Comparison of ENCODE assay signal across 8 cellular contexts in genomic region chr1:32180186-32181060, GRCh38. TPM values are rescaled to one million over a fixed set of nuclear protein-coding genes. Genes with fewer than 3 reads are reported as not detected.
DNase-seq lines count a peak whose midpoint lies in the region; ATAC-seq, FAIRE-seq and TF ChIP-seq lines count a peak whose summit lies in the region.

No MANE protein-coding gene starts in this region.

- no peak for TF ChIP-seq EP300 in HepG2 (IDR thresholded peaks at IDR 0.05; ENCODE audit: low read depth in 2 of 2, low read length in 2 of 2)
- no peak for TF ChIP-seq EP300 in HepG2 (CRISPR knock-in tag; IDR thresholded peaks at IDR 0.05; ENCODE audit: borderline replicate concordance)

- no peaks in the 10 kb centered on the region for H3K9me3 ChIP-seq in HepG2 (ENCODE audit: low read length)

- H3K9ac ChIP-seq in HepG2 (ENCODE audit: insufficient read depth, low read depth, low read length) = peak overlapping the region; percentile 84

- in situ Hi-C loops in HepG2 (cut with HindIII; ENCODE audit: extremely low pct_ligation_motif_present, low pct_unique_long_range_greater_than_20kb) = no loop called here

- peaks cover 60% of the 10 kb centered on the region for H3K36me3 Mint-ChIP-seq in dendritic cell treated with granulocyte-macrophage colony-stimulating factor and Interleukin-4, amounts not matched to agents 40 ng/mL and 50 ng/mL, for 4 days (ENCODE audit: low read depth)
- peaks cover 35 to 43% of the 10 kb centered on the region in 2 donors for H3K36me3 Mint-ChIP-seq in stimulated activated naive B cell treated with anti-CD40 and anti-IgM and Interleukin-4, amounts not matched to agents 10 μg/mL and 1 μg/mL and 100 μg/mL, for 72 hours

- H3K79me2 ChIP-seq in HepG2 (ENCODE audit: insufficient read depth, low read length) = peaks cover 40% of the 10 kb centered on the region

- H4K20me1 ChIP-seq in HepG2 (ENCODE audit: insufficient read depth, low read length) = peaks cover 2% of the 10 kb centered on the region; the same call in 1 of the 2 replicates

- H3K27ac ChIP-seq in HepG2 (ENCODE audit: extremely low read length, insufficient read depth, low read length) = peak overlapping the region; percentile 87

- DNase-seq in EL (peak; percentile 64), HK-2 (ENCODE audit: unreplicated experiment) (peak; percentile 61), UCSD-AML1 (lab: John Stamatoyannopoulos, UW; ENCODE audit: unreplicated experiment) (peak; percentile 50), HepG2 (ENCODE audit: low spot score) (peak; percentile 18), NCI-H187 (lab: John Stamatoyannopoulos, UW) (no peak)
- DNase-seq in stimulated activated naive B cell treated with anti-CD40 and anti-IgM and Interleukin-4, amounts not matched to agents 10 μg/mL and 1 μg/mL and 100 μg/mL, for 72 hours = peak; percentile 26

- peaks cover 67% of the 10 kb centered on the region for H3K4me1 ChIP-seq in HepG2 (ENCODE audit: insufficient read depth, low read length)

- H3K4me1 Mint-ChIP-seq in dendritic cell treated with granulocyte-macrophage colony-stimulating factor and Interleukin-4, amounts not matched to agents 40 ng/mL and 50 ng/mL, for 4 days (ENCODE audit: low read depth) = peaks cover 52% of the 10 kb centered on the region
- peaks cover 32 to 54% of the 10 kb centered on the region in 2 donors for H3K4me1 Mint-ChIP-seq in stimulated activated naive B cell treated with anti-CD40 and anti-IgM and Interleukin-4, amounts not matched to agents 10 μg/mL and 1 μg/mL and 100 μg/mL, for 72 hours

- H3K27me3 Mint-ChIP-seq in dendritic cell treated with granulocyte-macrophage colony-stimulating factor and Interleukin-4, amounts not matched to agents 40 ng/mL and 50 ng/mL, for 4 days = no peaks in the 10 kb centered on the region
- H3K27me3 Mint-ChIP-seq in stimulated activated naive B cell treated with anti-CD40 and anti-IgM and Interleukin-4, amounts not matched to agents 10 μg/mL and 1 μg/mL and 100 μg/mL, for 72 hours = no peaks in the 10 kb centered on the region

- no peak; a peak in 1 of 4 replicates for TF ChIP-seq POLR2A in HepG2 (IDR thresholded peaks at IDR 0.05; ENCODE audit: insufficient read depth in 1 of 2, low read depth in 2 of 2, low read length in 2 of 2)

- CTCF ChIA-PET in HepG2 (lab: Yijun Ruan, JAX; ENCODE audit: low intra/inter-chr PET ratio, low total read pairs) = no interaction called here

- ATAC-seq in HepG2 (peak; percentile 43), HG03442 (IDR thresholded peaks at IDR 0.05; ENCODE audit: unreplicated experiment) (no peak)
- ATAC-seq in stimulated activated naive B cell treated with anti-CD40 and anti-IgM and Interleukin-4, amounts not matched to agents 10 μg/mL and 1 μg/mL and 100 μg/mL, for 72 hours (replicated peaks) = peak; percentile 32 to 38

- intact Hi-C loops in dendritic cell treated with granulocyte-macrophage colony-stimulating factor and Interleukin-4, amounts not matched to agents 40 ng/mL and 50 ng/mL, for 4 days (cut with micrococcal nuclease) = loop anchor here (2.0 kb wide), 1 partner anchor 20 kb away; the partner anchor contains the start of gene CCDC28B
- intact Hi-C loops in HepG2 (cut with micrococcal nuclease; ENCODE audit: unreplicated experiment) = no loop called here

- no peak overlapping the region for H2AFZ ChIP-seq in HepG2 (ENCODE audit: low read length)

- WGBS in HepG2 (ENCODE audit: low lambda C conversion rate) = 6% methylated on average over 35 of the region's 36 CpGs

- H3K36me3 ChIP-seq in HepG2 (replicated peaks in 1 of 2; ENCODE audit: control insufficient read depth in 1 of 2, insufficient read depth in 2 of 2, low read length in 2 of 2) = peaks cover 8 to 26% of the 10 kb centered on the region in 2 experiments; a peak in 4 of 5 replicates

- no peak for FAIRE-seq in HepG2 (lab: Jason Lieb, UNC)

- no peaks in the 10 kb centered on the region for H3K27me3 ChIP-seq in HepG2 (ENCODE audit: control insufficient read depth in 1 of 2, insufficient read depth in 2 of 2, low read length in 2 of 2)

- no peak for TF ChIP-seq RAD21 in HepG2 (CRISPR knock-in tag; IDR thresholded peaks at IDR 0.05)

- POLR2A ChIA-PET in HepG2 (lab: Yijun Ruan, JAX) = interaction anchor here (1.2 to 2.7 kb wide), 13 partner anchors 18 to 214 kb away, joined by 3 to 38 read pairs (median 8); partner anchors contain the start of genes BSDC1, CCDC28B, EIF3I and HDAC1

- H3K4me3 Mint-ChIP-seq in dendritic cell treated with granulocyte-macrophage colony-stimulating factor and Interleukin-4, amounts not matched to agents 40 ng/mL and 50 ng/mL, for 4 days = peak overlapping the region; percentile 90
- peak overlapping the region; percentile 89 to 98 for H3K4me3 Mint-ChIP-seq in stimulated activated naive B cell treated with anti-CD40 and anti-IgM and Interleukin-4, amounts not matched to agents 10 μg/mL and 1 μg/mL and 100 μg/mL, for 72 hours

- no peaks in the 10 kb centered on the region for H3K9me3 Mint-ChIP-seq in dendritic cell treated with granulocyte-macrophage colony-stimulating factor and Interleukin-4, amounts not matched to agents 40 ng/mL and 50 ng/mL, for 4 days
- no peaks in the 10 kb centered on the region for H3K9me3 Mint-ChIP-seq in stimulated activated naive B cell treated with anti-CD40 and anti-IgM and Interleukin-4, amounts not matched to agents 10 μg/mL and 1 μg/mL and 100 μg/mL, for 72 hours

- BruUV-seq in HepG2 (replicated peaks; lab: Mats Ljungman, UMichigan) = no TSS peak

- H3K27ac Mint-ChIP-seq in dendritic cell treated with granulocyte-macrophage colony-stimulating factor and Interleukin-4, amounts not matched to agents 40 ng/mL and 50 ng/mL, for 4 days = peak overlapping the region; percentile 99
- H3K27ac Mint-ChIP-seq in stimulated activated naive B cell treated with anti-CD40 and anti-IgM and Interleukin-4, amounts not matched to agents 10 μg/mL and 1 μg/mL and 100 μg/mL, for 72 hours = peak overlapping the region; percentile 96

- no peak for TF ChIP-seq CTCF in HepG2 (CRISPR knock-in tag; IDR thresholded peaks at IDR 0.05)

- H3K4me3 ChIP-seq in HepG2 (replicated peaks in 1 of 3; ENCODE audit: insufficient read depth in 1 of 3, low read depth in 2 of 3, low read length in 3 of 3) = peak overlapping the region; percentile 58 to 76 (median 61)

- peak overlapping the region; percentile 80 for H3K4me2 ChIP-seq in HepG2 (ENCODE audit: low read depth, low read length)

RNA-seq across cellular contexts. Expression of gene TXLNA, which starts 0.9 kb away (rescaled TPM):
- total RNA-seq in HepG2 (2016; rRNA removed; fragmentation: Illumina TruSeq; extraction: Trizol) = 67.8 and 70.7 TPM in 2 replicates
- 4.6 and 5.6 TPM in 2 replicates for total RNA-seq in HepG2 (2016; cell fraction: cytosol; rRNA removed; fragmentation: Illumina TruSeq; extraction: Trizol; ENCODE audit: low read depth)
- total RNA-seq in HepG2 (2016; cell fraction: insoluble cytoplasmic fraction; rRNA removed; fragmentation: Illumina TruSeq; extraction: Trizol) = 62.2 and 69.2 TPM in 2 replicates
- total RNA-seq in HepG2 (2016; cell fraction: membrane; rRNA removed; fragmentation: Illumina TruSeq; extraction: Trizol) = 18.3 and 20.1 TPM in 2 replicates
- total RNA-seq in HepG2 (2016; cell fraction: nucleus; rRNA removed; fragmentation: Illumina TruSeq; extraction: Trizol) = 43.1 and 47.6 TPM in 2 replicates
- 29.6 and 35.3 TPM in 2 replicates for polyA plus RNA-seq in HepG2 (2011; rRNA removed)
- polyA plus RNA-seq in HepG2 (2011; cell fraction: cytosol; rRNA removed) = 24.4 and 26.4 TPM in 2 replicates
- 61.7 and 67.4 TPM in 2 replicates for polyA plus RNA-seq in HepG2 (2011; cell fraction: nucleus; rRNA removed)
- polyA plus RNA-seq in HepG2 (2012) = 17.6 and 25.1 TPM in 2 replicates
- 1.8 and 2.5 TPM in 2 replicates for polyA plus RNA-seq in HepG2 (2016; cell fraction: cytosol; fragmentation: Illumina TruSeq; extraction: Trizol; ENCODE audit: low read depth)
- polyA plus RNA-seq in HepG2 (2016; cell fraction: insoluble cytoplasmic fraction; fragmentation: Illumina TruSeq; extraction: Trizol; ENCODE audit: low read depth) = 31.0 and 40.7 TPM in 2 replicates
- 6.7 and 7.2 TPM in 2 replicates for polyA plus RNA-seq in HepG2 (2016; cell fraction: membrane; fragmentation: Illumina TruSeq; extraction: Trizol; ENCODE audit: low read depth)
- 57.5 and 57.8 TPM in 2 replicates for polyA plus RNA-seq in HepG2 (2016; cell fraction: nucleus; fragmentation: Illumina TruSeq; extraction: Trizol; ENCODE audit: insufficient read depth, low read depth)
- polyA minus RNA-seq in HepG2 (2011; rRNA and poly(A)+ RNA removed; ENCODE audit: low replicate concordance) = 48.5 and 59.2 TPM in 2 replicates
- 21.2 and 22.2 TPM in 2 replicates for polyA minus RNA-seq in HepG2 (2011; cell fraction: cytosol; rRNA and poly(A)+ RNA removed)
- polyA minus RNA-seq in HepG2 (2011; cell fraction: nucleus; rRNA and poly(A)+ RNA removed) = 18.9 and 23.6 TPM in 2 replicates

RNA-seq across cellular contexts. Expression of gene CCDC28B, which starts 20.0 kb away (rescaled TPM):
- total RNA-seq in HepG2 (2016; rRNA removed; fragmentation: Illumina TruSeq; extraction: Trizol) = 2.8 and 3.5 TPM in 2 replicates
- 0.53 and 1.1 TPM in 2 replicates for total RNA-seq in HepG2 (2016; cell fraction: cytosol; rRNA removed; fragmentation: Illumina TruSeq; extraction: Trizol; ENCODE audit: low read depth)
- total RNA-seq in HepG2 (2016; cell fraction: insoluble cytoplasmic fraction; rRNA removed; fragmentation: Illumina TruSeq; extraction: Trizol) = 3.1 and 3.8 TPM in 2 replicates
- 1.3 and 1.9 TPM in 2 replicates for total RNA-seq in HepG2 (2016; cell fraction: membrane; rRNA removed; fragmentation: Illumina TruSeq; extraction: Trizol)
- 0.75 and 0.81 TPM in 2 replicates for total RNA-seq in HepG2 (2016; cell fraction: nucleus; rRNA removed; fragmentation: Illumina TruSeq; extraction: Trizol)
- polyA plus RNA-seq in HepG2 (2011; rRNA removed) = 2.6 TPM in 2 replicates
- polyA plus RNA-seq in HepG2 (2011; cell fraction: cytosol; rRNA removed) = 1.9 and 2.6 TPM in 2 replicates
- polyA plus RNA-seq in HepG2 (2011; cell fraction: nucleus; rRNA removed) = 4.6 and 5.6 TPM in 2 replicates
- 3.4 and 4.3 TPM in 2 replicates for polyA plus RNA-seq in HepG2 (2012)
- polyA plus RNA-seq in HepG2 (2016; cell fraction: cytosol; fragmentation: Illumina TruSeq; extraction: Trizol; ENCODE audit: low read depth) = 0.87 and 1.5 TPM in 2 replicates
- polyA plus RNA-seq in HepG2 (2016; cell fraction: insoluble cytoplasmic fraction; fragmentation: Illumina TruSeq; extraction: Trizol; ENCODE audit: low read depth) = 1.5 and 1.7 TPM in 2 replicates
- 0.65 and 0.95 TPM in 2 replicates for polyA plus RNA-seq in HepG2 (2016; cell fraction: membrane; fragmentation: Illumina TruSeq; extraction: Trizol; ENCODE audit: low read depth)
- polyA plus RNA-seq in HepG2 (2016; cell fraction: nucleus; fragmentation: Illumina TruSeq; extraction: Trizol; ENCODE audit: insufficient read depth, low read depth) = 1.8 and 2.3 TPM in 2 replicates
- polyA minus RNA-seq in HepG2 (2011; rRNA and poly(A)+ RNA removed; ENCODE audit: low replicate concordance) = 0.26 and 2.1 TPM in 2 replicates
- polyA minus RNA-seq in HepG2 (2011; cell fraction: cytosol; rRNA and poly(A)+ RNA removed) = 0.89 and 1.9 TPM in 2 replicates
- 0.75 and 1.0 TPM in 2 replicates for polyA minus RNA-seq in HepG2 (2011; cell fraction: nucleus; rRNA and poly(A)+ RNA removed)

RNA-seq across cellular contexts. Expression of gene IQCC, which starts 25.0 kb away (rescaled TPM):
- 2.3 and 3.0 TPM in 2 replicates for total RNA-seq in HepG2 (2016; rRNA removed; fragmentation: Illumina TruSeq; extraction: Trizol)
- 0.62 and 0.71 TPM in 2 replicates for total RNA-seq in HepG2 (2016; cell fraction: cytosol; rRNA removed; fragmentation: Illumina TruSeq; extraction: Trizol; ENCODE audit: low read depth)
- 3.2 TPM in 2 replicates for total RNA-seq in HepG2 (2016; cell fraction: insoluble cytoplasmic fraction; rRNA removed; fragmentation: Illumina TruSeq; extraction: Trizol)
- 1.4 and 1.7 TPM in 2 replicates for total RNA-seq in HepG2 (2016; cell fraction: membrane; rRNA removed; fragmentation: Illumina TruSeq; extraction: Trizol)
- 2.2 and 3.1 TPM in 2 replicates for total RNA-seq in HepG2 (2016; cell fraction: nucleus; rRNA removed; fragmentation: Illumina TruSeq; extraction: Trizol)
- 1.5 and 1.7 TPM in 2 replicates for polyA plus RNA-seq in HepG2 (2011; rRNA removed)
- polyA plus RNA-seq in HepG2 (2011; cell fraction: cytosol; rRNA removed) = 1.4 and 1.5 TPM in 2 replicates
- 1.5 and 2.0 TPM in 2 replicates for polyA plus RNA-seq in HepG2 (2011; cell fraction: nucleus; rRNA removed)
- 0.89 and 1.6 TPM in 2 replicates for polyA plus RNA-seq in HepG2 (2012)
- 0.54 and 0.60 TPM in 2 replicates for polyA plus RNA-seq in HepG2 (2016; cell fraction: cytosol; fragmentation: Illumina TruSeq; extraction: Trizol; ENCODE audit: low read depth)
- 3.2 TPM in 2 replicates for polyA plus RNA-seq in HepG2 (2016; cell fraction: insoluble cytoplasmic fraction; fragmentation: Illumina TruSeq; extraction: Trizol; ENCODE audit: low read depth)
- 0.99 and 1.1 TPM in 2 replicates for polyA plus RNA-seq in HepG2 (2016; cell fraction: membrane; fragmentation: Illumina TruSeq; extraction: Trizol; ENCODE audit: low read depth)
- 5.3 and 6.6 TPM in 2 replicates for polyA plus RNA-seq in HepG2 (2016; cell fraction: nucleus; fragmentation: Illumina TruSeq; extraction: Trizol; ENCODE audit: insufficient read depth, low read depth)
- 1.5 and 5.0 TPM in 2 replicates for polyA minus RNA-seq in HepG2 (2011; rRNA and poly(A)+ RNA removed; ENCODE audit: low replicate concordance)
- 0.53 and 0.69 TPM in 2 replicates for polyA minus RNA-seq in HepG2 (2011; cell fraction: cytosol; rRNA and poly(A)+ RNA removed)
- 1.7 and 1.9 TPM in 2 replicates for polyA minus RNA-seq in HepG2 (2011; cell fraction: nucleus; rRNA and poly(A)+ RNA removed)

RNA-seq across cellular contexts. Expression of gene DCDC2B, which starts 28.5 kb away (rescaled TPM):
- not detected in 2 replicates for total RNA-seq in HepG2 (2016; rRNA removed; fragmentation: Illumina TruSeq; extraction: Trizol)
- total RNA-seq in HepG2 (2016; cell fraction: cytosol; rRNA removed; fragmentation: Illumina TruSeq; extraction: Trizol; ENCODE audit: low read depth) = not detected in 2 replicates
- total RNA-seq in HepG2 (2016; cell fraction: insoluble cytoplasmic fraction; rRNA removed; fragmentation: Illumina TruSeq; extraction: Trizol) = not detected in 2 replicates
- total RNA-seq in HepG2 (2016; cell fraction: membrane; rRNA removed; fragmentation: Illumina TruSeq; extraction: Trizol) = not detected in 2 replicates
- total RNA-seq in HepG2 (2016; cell fraction: nucleus; rRNA removed; fragmentation: Illumina TruSeq; extraction: Trizol) = not detected in 2 replicates
- not detected in 2 replicates for polyA plus RNA-seq in HepG2 (2011; rRNA removed)
- not detected in 2 replicates for polyA plus RNA-seq in HepG2 (2011; cell fraction: cytosol; rRNA removed)
- polyA plus RNA-seq in HepG2 (2011; cell fraction: nucleus; rRNA removed) = not detected in 2 replicates
- polyA plus RNA-seq in HepG2 (2012) = 0.09 and 0.12 TPM in 2 replicates
- not detected in 2 replicates for polyA plus RNA-seq in HepG2 (2016; cell fraction: cytosol; fragmentation: Illumina TruSeq; extraction: Trizol; ENCODE audit: low read depth)
- not detected in 2 replicates for polyA plus RNA-seq in HepG2 (2016; cell fraction: insoluble cytoplasmic fraction; fragmentation: Illumina TruSeq; extraction: Trizol; ENCODE audit: low read depth)
- not detected in 2 replicates for polyA plus RNA-seq in HepG2 (2016; cell fraction: membrane; fragmentation: Illumina TruSeq; extraction: Trizol; ENCODE audit: low read depth)
- not detected in 2 replicates for polyA plus RNA-seq in HepG2 (2016; cell fraction: nucleus; fragmentation: Illumina TruSeq; extraction: Trizol; ENCODE audit: insufficient read depth, low read depth)
- 0.12 TPM in 1 of 2 replicates, not detected in the other for polyA minus RNA-seq in HepG2 (2011; rRNA and poly(A)+ RNA removed; ENCODE audit: low replicate concordance)
- polyA minus RNA-seq in HepG2 (2011; cell fraction: cytosol; rRNA and poly(A)+ RNA removed) = not detected in 2 replicates
- not detected in 2 replicates for polyA minus RNA-seq in HepG2 (2011; cell fraction: nucleus; rRNA and poly(A)+ RNA removed)

RNA-seq across cellular contexts. Expression of gene TMEM234, which starts 41.7 kb away (rescaled TPM):
- 4.2 and 9.0 TPM in 2 replicates for total RNA-seq in HepG2 (2016; rRNA removed; fragmentation: Illumina TruSeq; extraction: Trizol)
- 5.8 and 6.9 TPM in 2 replicates for total RNA-seq in HepG2 (2016; cell fraction: cytosol; rRNA removed; fragmentation: Illumina TruSeq; extraction: Trizol; ENCODE audit: low read depth)
- total RNA-seq in HepG2 (2016; cell fraction: insoluble cytoplasmic fraction; rRNA removed; fragmentation: Illumina TruSeq; extraction: Trizol) = 3.5 and 8.7 TPM in 2 replicates
- total RNA-seq in HepG2 (2016; cell fraction: membrane; rRNA removed; fragmentation: Illumina TruSeq; extraction: Trizol) = 5.1 and 5.2 TPM in 2 replicates
- 11.7 and 11.9 TPM in 2 replicates for total RNA-seq in HepG2 (2016; cell fraction: nucleus; rRNA removed; fragmentation: Illumina TruSeq; extraction: Trizol)
- polyA plus RNA-seq in HepG2 (2011; rRNA removed) = 6.1 and 6.8 TPM in 2 replicates
- 3.9 and 4.6 TPM in 2 replicates for polyA plus RNA-seq in HepG2 (2011; cell fraction: cytosol; rRNA removed)
- polyA plus RNA-seq in HepG2 (2011; cell fraction: nucleus; rRNA removed) = 23.3 and 24.8 TPM in 2 replicates
- 4.1 and 4.7 TPM in 2 replicates for polyA plus RNA-seq in HepG2 (2012)
- 3.2 TPM in 2 replicates for polyA plus RNA-seq in HepG2 (2016; cell fraction: cytosol; fragmentation: Illumina TruSeq; extraction: Trizol; ENCODE audit: low read depth)
- 3.8 and 4.7 TPM in 2 replicates for polyA plus RNA-seq in HepG2 (2016; cell fraction: insoluble cytoplasmic fraction; fragmentation: Illumina TruSeq; extraction: Trizol; ENCODE audit: low read depth)
- polyA plus RNA-seq in HepG2 (2016; cell fraction: membrane; fragmentation: Illumina TruSeq; extraction: Trizol; ENCODE audit: low read depth) = 2.9 and 3.0 TPM in 2 replicates
- 14.3 and 14.8 TPM in 2 replicates for polyA plus RNA-seq in HepG2 (2016; cell fraction: nucleus; fragmentation: Illumina TruSeq; extraction: Trizol; ENCODE audit: insufficient read depth, low read depth)
- polyA minus RNA-seq in HepG2 (2011; rRNA and poly(A)+ RNA removed; ENCODE audit: low replicate concordance) = 21.3 and 41.3 TPM in 2 replicates
- 1.7 and 3.0 TPM in 2 replicates for polyA minus RNA-seq in HepG2 (2011; cell fraction: cytosol; rRNA and poly(A)+ RNA removed)
- 24.1 and 26.1 TPM in 2 replicates for polyA minus RNA-seq in HepG2 (2011; cell fraction: nucleus; rRNA and poly(A)+ RNA removed)

Comparison
In these comparisons a context has a peak if more than half of its experiments do, and no peak if none do; other contexts are left out.
1. DNase-seq: peak in EL (single experiment), HK-2 (single experiment), UCSD-AML1 (single experiment), HepG2 (single experiment) and stimulated activated naive B cell treated with anti-CD40 and anti-IgM and Interleukin-4, amounts not matched to agents 10 μg/mL and 1 μg/mL and 100 μg/mL, for 72 hours (single experiment); none in NCI-H187 (0 of 2).